In the genomic region with DNA sequence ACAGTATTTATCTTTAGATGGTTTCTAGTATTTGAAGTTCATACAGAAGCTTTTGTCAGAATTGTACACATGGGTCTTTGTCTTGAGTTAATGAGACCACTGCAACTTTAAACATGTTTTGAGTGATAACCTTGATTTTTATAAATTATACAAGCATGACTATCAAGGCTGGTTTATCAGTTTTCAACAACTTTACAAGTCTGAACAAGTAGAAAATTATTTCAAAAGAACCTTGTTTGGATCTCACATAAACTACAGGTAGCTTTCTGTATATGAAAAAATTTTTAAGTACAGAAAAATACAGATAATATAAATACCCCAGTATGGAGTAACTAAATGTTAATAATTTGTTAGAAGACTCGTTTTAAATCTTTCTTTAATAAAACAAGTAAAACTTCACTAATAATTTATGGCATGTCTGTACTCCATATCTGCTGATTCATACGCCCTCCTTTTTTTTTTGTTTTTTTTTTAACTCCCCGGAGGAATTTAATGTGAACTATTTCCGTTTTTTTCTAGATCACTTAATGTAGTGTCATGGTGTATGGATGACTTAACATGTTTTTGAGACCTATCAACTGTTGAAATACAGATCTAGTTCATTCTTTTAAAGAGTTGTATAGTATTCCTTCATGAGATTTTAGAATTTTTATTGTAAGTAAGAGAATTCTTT, we compare ENCODE assay signal across 10 cellular contexts. TPM values are rescaled to one million over a fixed set of nuclear protein-coding genes. Genes with fewer than 3 reads are reported as not detected.
DNase-seq lines count a peak whose midpoint lies in the region; ATAC-seq, FAIRE-seq and TF ChIP-seq lines count a peak whose summit lies in the region.
"Had no signal": no experiment of that assay in that cellular context is flagged by ENCODE, and none has a peak within 500 bp of the region (broad histone marks: within the 10 kb centered on the region; RNA-seq: fewer than 3 reads in every experiment).

No MANE protein-coding gene starts in this region.

- POLR2A ChIA-PET in GM12878 (lab: Charles Lee), result interaction anchor here (0.8 to 1.5 kb wide), 3 partner anchors 12 to 19 kb away, joined by 3 to 5 read pairs (median 3); no protein-coding TSS in a partner anchor
- POLR2A ChIA-PET in naive thymus-derived CD4-positive, alpha-beta T cell (lab: Charles Lee), result interaction anchor here (1.1 to 1.7 kb wide), 3 partner anchors 17 to 98 kb away, joined by 3 to 14 read pairs (median 5); a partner anchor contains a TSS

- in situ Hi-C loops in GM12878 (cut with MboI), result no loop called here

- WGBS in GM12878 (ENCODE audit: insufficient coverage, insufficient replicate concordance, low lambda C conversion rate, missing lambda C conversion rate), result 22% methylated on average over 4 of the region's 4 CpGs

- peaks cover 0 to 6% (median 0%) of the 10 kb centered on the region in 5 donors for H3K36me3 Mint-ChIP-seq in naive thymus-derived CD4-positive, alpha-beta T cell
- peaks cover 0 to 2% of the 10 kb centered on the region in 2 donors for H3K36me3 Mint-ChIP-seq in stimulated activated naive B cell treated with anti-CD40 and anti-IgM and Interleukin-4, amounts not matched to agents 10 μg/mL and 1 μg/mL and 100 μg/mL, for 72 hours

- no peak overlapping the region for H3K9ac ChIP-seq in GM12878 (ENCODE audit: control insufficient read depth, insufficient read depth, low read length)

- RAD21 ChIA-PET in GM12878 (lab: Charles Lee; ENCODE audit: unreplicated experiment), result interaction anchor here (0.6 to 1.9 kb wide), 2 partner anchors 12 to 18 kb away, joined by 3 to 9 read pairs; a partner anchor contains a TSS

- no peaks in the 10 kb centered on the region for H3K9me3 ChIP-seq in GM12878 (replicated peaks; ENCODE audit: control insufficient read depth, insufficient read depth, low read length)
- no peaks in the 10 kb centered on the region for H3K9me3 ChIP-seq in naive thymus-derived CD4-positive, alpha-beta T cell (ENCODE audit: control insufficient read depth in 2 of 3, low read length in 3 of 3)

- no peak for TF ChIP-seq RAD21 in GM12878 (IDR thresholded peaks at IDR 0.05; ENCODE audit: insufficient read depth, low read depth, low read length)

- H3K79me2 ChIP-seq in GM12878 (ENCODE audit: control insufficient read depth, insufficient read depth, low read length), result peaks cover 94% of the 10 kb centered on the region

- TF ChIP-seq POLR2A in GM12878 (IDR thresholded peaks at IDR 0.05; ENCODE audit: low read depth, low read length), result no peak

- DNase-seq in EH (ENCODE audit: low read depth), result peak; percentile 41
- DNase-seq in NCI-H226, result peak; percentile 52
- no peak for DNase-seq in GM12878 (ENCODE audit: low read depth, low spot score)
- DNase-seq in naive thymus-derived CD4-positive, alpha-beta T cell, result peak in 1 of 9 donors; percentile 25
- no peak for DNase-seq in stimulated activated naive B cell treated with anti-CD40 and anti-IgM and Interleukin-4, amounts not matched to agents 10 μg/mL and 1 μg/mL and 100 μg/mL, for 72 hours
- no peak for DNase-seq in C1 segment of cervical spinal cord (lab: John Stamatoyannopoulos, UW)
- DNase-seq: glutamatergic neuron, T1000 had no signal

- no peak for ATAC-seq in GM12878
- ATAC-seq in naive thymus-derived CD4-positive, alpha-beta T cell, result peak; percentile 38
- no peak for ATAC-seq in GM18858 (IDR thresholded peaks at IDR 0.05; ENCODE audit: unreplicated experiment)
- no peak for ATAC-seq in stimulated activated naive B cell treated with anti-CD40 and anti-IgM and Interleukin-4, amounts not matched to agents 10 μg/mL and 1 μg/mL and 100 μg/mL, for 72 hours (replicated peaks)
- ATAC-seq in HG03460 (IDR thresholded peaks at IDR 0.05; ENCODE audit: unreplicated experiment), result no peak

- BruUV-seq in GM12878 (replicated peaks; lab: Mats Ljungman, UMichigan), result no TSS peak

- peaks cover 40% of the 10 kb centered on the region for H3K4me1 ChIP-seq in GM12878 (ENCODE audit: control insufficient read depth, insufficient read depth, low read length)
- peaks cover 21 to 35% of the 10 kb centered on the region in 2 donors for H3K4me1 ChIP-seq in naive thymus-derived CD4-positive, alpha-beta T cell (ENCODE audit: control insufficient read depth in 2 of 2, insufficient read depth in 2 of 2, low read length in 2 of 2)

- peak overlapping the region; percentile 64; the same call in 1 of the 2 replicates for H3K27ac ChIP-seq in GM12878 (ENCODE audit: control insufficient read depth, insufficient read depth)
- H3K27ac ChIP-seq in naive thymus-derived CD4-positive, alpha-beta T cell (ENCODE audit: low read depth, low read length), result peak overlapping the region; percentile 60

- FAIRE-seq in GM12878 (lab: Jason Lieb, UNC), result no peak

- no peaks in the 10 kb centered on the region; a peak in 2 of 4 replicates for H3K36me3 ChIP-seq in GM12878 (ENCODE audit: control insufficient read depth in 2 of 2, insufficient read depth in 2 of 2, low read length in 1 of 2)
- H3K36me3 ChIP-seq in naive thymus-derived CD4-positive, alpha-beta T cell (ENCODE audit: control insufficient read depth in 2 of 3, insufficient read depth in 3 of 3, low read length in 3 of 3), result no peaks in the 10 kb centered on the region

- CTCF ChIA-PET in GM12878 (lab: Yijun Ruan, JAX), result interaction anchor here (0.6 to 0.9 kb wide), 3 partner anchors 40 to 57 kb away, joined by 3 to 6 read pairs (median 3); no protein-coding TSS in a partner anchor
- CTCF ChIA-PET in naive thymus-derived CD4-positive, alpha-beta T cell (lab: Charles Lee), result interaction anchor here (0.6 to 0.7 kb wide), 3 partner anchors 21 to 1043 kb away, joined by 3 to 5 read pairs (median 3); no protein-coding TSS in a partner anchor

- intact Hi-C loops in GM12878 (cut with micrococcal nuclease; ENCODE audit: unreplicated experiment), result no loop called here
- intact Hi-C loops in naive thymus-derived CD4-positive, alpha-beta T cell (cut with micrococcal nuclease), result loop anchor here in 1 of 2 donors (5.0 kb wide), 2 partner anchors 40 to 100 kb away; a partner anchor contains a TSS

- H4K20me1 ChIP-seq in GM12878 (ENCODE audit: control insufficient read depth, insufficient read depth), result no peaks in the 10 kb centered on the region; the same call in none of the 2 replicates

- peak overlapping the region in 8 of 9 donors; percentile 79 to 93 (median 89) for H3K27ac Mint-ChIP-seq in naive thymus-derived CD4-positive, alpha-beta T cell
- H3K27ac Mint-ChIP-seq in stimulated activated naive B cell treated with anti-CD40 and anti-IgM and Interleukin-4, amounts not matched to agents 10 μg/mL and 1 μg/mL and 100 μg/mL, for 72 hours, result no peak overlapping the region

- TF ChIP-seq EP300 in GM12878 (IDR thresholded peaks at IDR 0.05; ENCODE audit: borderline replicate concordance in 1 of 2, control insufficient read depth in 1 of 2, low read depth in 2 of 2, low read length in 2 of 2), result no peak

- H3K4me2 ChIP-seq in GM12878 (ENCODE audit: control insufficient read depth, insufficient read depth), result no peak overlapping the region

- no peaks in the 10 kb centered on the region for H3K9me3 Mint-ChIP-seq in naive thymus-derived CD4-positive, alpha-beta T cell
- H3K9me3 Mint-ChIP-seq in stimulated activated naive B cell treated with anti-CD40 and anti-IgM and Interleukin-4, amounts not matched to agents 10 μg/mL and 1 μg/mL and 100 μg/mL, for 72 hours, result no peaks in the 10 kb centered on the region

- no peaks in the 10 kb centered on the region for H3K27me3 Mint-ChIP-seq in naive thymus-derived CD4-positive, alpha-beta T cell
- H3K27me3 Mint-ChIP-seq in stimulated activated naive B cell treated with anti-CD40 and anti-IgM and Interleukin-4, amounts not matched to agents 10 μg/mL and 1 μg/mL and 100 μg/mL, for 72 hours, result no peaks in the 10 kb centered on the region

- peak overlapping the region in 6 of 10 donors; percentile 3 to 84 (median 68) for H3K4me3 Mint-ChIP-seq in naive thymus-derived CD4-positive, alpha-beta T cell
- no peak overlapping the region for H3K4me3 Mint-ChIP-seq in stimulated activated naive B cell treated with anti-CD40 and anti-IgM and Interleukin-4, amounts not matched to agents 10 μg/mL and 1 μg/mL and 100 μg/mL, for 72 hours

- no peak overlapping the region for H2AFZ ChIP-seq in GM12878 (ENCODE audit: control insufficient read depth, low read depth, low read length)

- H3K4me3 ChIP-seq in GM12878, result no peak overlapping the region
- no peak overlapping the region for H3K4me3 ChIP-seq in naive thymus-derived CD4-positive, alpha-beta T cell (ENCODE audit: low read length)

- SMC1A ChIA-PET in GM12878 (lab: Charles Lee; ENCODE audit: uncharacterized antibody, unreplicated experiment), result interaction anchor here (0.6 to 2.1 kb wide), 9 partner anchors 9 to 172 kb away, joined by 3 to 8 read pairs (median 4); no protein-coding TSS in a partner anchor

- peaks cover 13 to 41% (median 39%) of the 10 kb centered on the region in 7 donors for H3K4me1 Mint-ChIP-seq in naive thymus-derived CD4-positive, alpha-beta T cell
- H3K4me1 Mint-ChIP-seq in stimulated activated naive B cell treated with anti-CD40 and anti-IgM and Interleukin-4, amounts not matched to agents 10 μg/mL and 1 μg/mL and 100 μg/mL, for 72 hours, result peaks cover 13 to 35% of the 10 kb centered on the region in 2 donors

- no peaks in the 10 kb centered on the region for H3K27me3 ChIP-seq in GM12878 (replicated peaks in 1 of 2; ENCODE audit: control insufficient read depth in 2 of 2, insufficient read depth in 2 of 2, low read length in 1 of 2)
- no peaks in the 10 kb centered on the region for H3K27me3 ChIP-seq in naive thymus-derived CD4-positive, alpha-beta T cell (ENCODE audit: control insufficient read depth in 2 of 2, insufficient read depth in 2 of 2, low read length in 2 of 2)

- no peak for TF ChIP-seq CTCF in GM12878 (IDR thresholded peaks at IDR 0.05 in 2 of 3, conservative IDR thresholded peaks at IDR 0.05 in 1 of 3; ENCODE audit: control insufficient read depth in 2 of 3, extremely low read depth in 1 of 3, insufficient read depth in 1 of 3, low read depth in 3 of 3, low read length in 3 of 3)

RNA-seq across cellular contexts. Expression of a gene that starts 18.3 kb away (rescaled TPM):
- 50.4 and 50.9 TPM in 2 replicates for total RNA-seq in GM12878 (2013; cell fraction: nucleolus; rRNA removed)
- total RNA-seq in GM12878 (2014; rRNA removed) (6.2 and 8.4 TPM in 2 replicates), GM12878 (2014; rRNA removed; fragmentation: Illumina TruSeq; extraction: Trizol) (14.2 and 15.3 TPM in 2 replicates), GM12878 (2021) (27.0 and 28.0 TPM in 2 replicates)
- polyA plus RNA-seq in GM12878 (2011; ENCODE audit: low read depth), result 14.0 TPM
- polyA plus RNA-seq in GM12878 (2011; rRNA removed) (22.7 and 30.7 TPM in 2 replicates), GM12878 (2014; fragmentation: Illumina TruSeq; extraction: Trizol) (28.6 and 40.3 TPM in 2 replicates), GM12878 (2014; fragmentation: Nextera tagmentation; extraction: Ambion mirVana) (10 to 100 TPM in 1 of 2 experiments, 1 to 10 TPM in 1; 3.2 to 10.7 TPM), GM12878 (2014; rRNA removed) (18.2 and 18.3 TPM in 2 replicates), GM12878 (2016; fragmentation: Nextera tagmentation; extraction: Ambion mirVana) (10 to 100 TPM; 26.8 to 28.2 TPM)
- polyA plus RNA-seq in GM12878 (2011; cell fraction: cytosol; rRNA removed), result 14.6 and 20.7 TPM in 2 replicates
- polyA plus RNA-seq in GM12878 (2011; cell fraction: nucleus; rRNA removed), result 17.2 and 18.4 TPM in 2 replicates
- polyA plus RNA-seq in GM12878 (2012), result 18.6 and 22.0 TPM in 2 replicates
- polyA minus RNA-seq in GM12878 (2011; rRNA and poly(A)+ RNA removed), result 14.4 and 17.3 TPM in 2 replicates
- polyA minus RNA-seq in GM12878 (2011; cell fraction: cytosol; rRNA and poly(A)+ RNA removed), result 7.9 and 8.4 TPM in 2 replicates
- 13.2 and 17.6 TPM in 2 replicates for polyA minus RNA-seq in GM12878 (2011; cell fraction: nucleus; rRNA and poly(A)+ RNA removed)
- 10 to 100 TPM; 23.0 to 37.0 (median 27.6) TPM for total RNA-seq in naive thymus-derived CD4-positive, alpha-beta T cell
- 10 to 100 TPM; 21.9 to 24.3 TPM for polyA plus RNA-seq in naive thymus-derived CD4-positive, alpha-beta T cell

Comparison
In these comparisons a context has a peak if more than half of its experiments do, and no peak if none do; other contexts are left out.
1. DNase-seq: peak in EH (single experiment) and NCI-H226 (single experiment); none in GM12878 (single experiment), stimulated activated naive B cell treated with anti-CD40 and anti-IgM and Interleukin-4, amounts not matched to agents 10 μg/mL and 1 μg/mL and 100 μg/mL, for 72 hours (single experiment) and C1 segment of cervical spinal cord (0 of 14).
2. H3K4me3 Mint-ChIP-seq: peak in naive thymus-derived CD4-positive, alpha-beta T cell (6 of 10); none in stimulated activated naive B cell treated with anti-CD40 and anti-IgM and Interleukin-4, amounts not matched to agents 10 μg/mL and 1 μg/mL and 100 μg/mL, for 72 hours (0 of 2).